ENCODE assay signal across 1 cellular context in genomic region chr10:22976535-22976934, GRCh38.
TF ChIP-seq lines count a peak whose summit lies in the region.

No MANE protein-coding gene starts in this region.

TF ChIP-seq in K562, 482 proteins besides CTCF, POLR2A, EP300 and RAD21:
- TF ChIP-seq PRMT5 (CRISPR knock-in tag; IDR thresholded peaks at IDR 0.05) (no peak), BCL6 (CRISPR knock-in tag; IDR thresholded peaks at IDR 0.05) (no peak), DPF2 (IDR thresholded peaks at IDR 0.05) (no peak), DACH1 (IDR thresholded peaks at IDR 0.05; ENCODE audit: partially characterized antibody) (no peak), HMG20A (CRISPR knock-in tag; conservative IDR thresholded peaks at IDR 0.05) (no peak), MAX (CRISPR knock-in tag; IDR thresholded peaks at IDR 0.05) (no peak), CEBPG (CRISPR knock-in tag; IDR thresholded peaks at IDR 0.05) (no peak), CEBPG (tag; conservative IDR thresholded peaks at IDR 0.05 in 1 of 2, IDR thresholded peaks at IDR 0.05 in 1 of 2) (no peak), HMG20B (CRISPR knock-in tag; IDR thresholded peaks at IDR 0.05) (no peak), CBFA2T2 (conservative IDR thresholded peaks at IDR 0.05) (no peak), HMGXB4 (CRISPR knock-in tag; IDR thresholded peaks at IDR 0.05) (no peak), THAP7 (CRISPR knock-in tag; IDR thresholded peaks at IDR 0.05) (no peak)
